ENCODE assay signal across 9 cellular contexts in the genomic region with DNA sequence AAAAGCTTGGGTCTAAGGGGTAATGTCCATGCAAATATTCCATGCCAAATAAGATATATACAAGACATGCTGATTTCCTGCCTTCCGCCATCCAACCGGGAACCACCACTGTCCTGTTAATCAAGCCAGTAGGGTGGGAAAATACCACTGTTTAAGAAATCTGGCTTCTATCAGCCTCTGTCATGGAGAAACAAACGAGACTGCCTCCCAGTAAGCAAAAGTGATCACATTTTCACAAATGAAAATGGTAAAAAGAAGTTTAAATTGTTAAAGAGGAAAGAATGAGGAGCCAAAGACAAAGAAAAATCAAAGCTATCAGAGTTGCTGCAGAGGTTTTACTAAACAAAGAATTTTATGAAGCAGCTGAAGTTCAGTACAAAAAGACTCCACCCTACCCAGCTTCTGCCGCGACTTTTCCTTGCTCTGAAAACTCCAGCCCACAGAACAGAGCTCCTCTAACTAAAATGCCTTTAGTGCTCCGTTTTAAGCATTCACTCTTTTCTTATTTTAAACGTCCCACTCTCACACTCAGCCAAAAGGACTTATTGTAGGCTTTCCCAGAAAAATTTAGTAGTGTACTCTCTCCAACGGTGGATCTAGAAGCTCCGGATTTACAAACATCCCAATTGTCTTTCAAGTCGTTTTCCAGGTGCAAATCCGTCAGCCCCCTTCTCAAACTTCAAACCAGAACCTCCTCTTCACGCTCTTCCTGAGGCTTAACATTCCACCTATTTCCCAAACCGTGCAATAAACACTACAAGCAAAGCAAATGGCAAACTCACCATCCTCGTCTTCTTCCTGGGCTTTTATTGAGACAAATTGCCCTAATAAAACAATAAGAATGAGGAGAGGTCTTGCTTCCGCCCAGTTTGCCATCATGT. TPM values are rescaled to one million over a fixed set of nuclear protein-coding genes. Genes with fewer than 3 reads are reported as not detected.
DNase-seq lines count a peak whose midpoint lies in the region; ATAC-seq and TF ChIP-seq lines count a peak whose summit lies in the region.
"Had no signal": no experiment of that assay in that cellular context is flagged by ENCODE, and none has a peak within 500 bp of the region (broad histone marks: within the 10 kb centered on the region; RNA-seq: fewer than 3 reads in every experiment).

No MANE protein-coding gene starts in this region.

- no peaks in the 10 kb centered on the region for H3K9me3 Mint-ChIP-seq in activated naive CD4-positive, alpha-beta T cell treated with anti-CD3 and anti-CD28 coated beads for 36 hours
- no peaks in the 10 kb centered on the region for H3K9me3 Mint-ChIP-seq in endothelial cell (ENCODE audit: unreplicated experiment)
- H3K9me3 Mint-ChIP-seq in mesothelial cell of epicardium, result no peaks in the 10 kb centered on the region

- H3K27me3 ChIP-seq in uterus, result no peaks in the 10 kb centered on the region

- peak overlapping the region; percentile 49 to 71 for H3K4me3 ChIP-seq in uterus

- no peak for TF ChIP-seq CTCF in endothelial cell (IDR thresholded peaks at IDR 0.05; ENCODE audit: unreplicated experiment)
- TF ChIP-seq CTCF in mesothelial cell of epicardium (IDR thresholded peaks at IDR 0.05; ENCODE audit: unreplicated experiment), result no peak
- TF ChIP-seq CTCF in uterus (IDR thresholded peaks at IDR 0.05), result no peak

- H3K9me3 ChIP-seq in uterus, result no peaks in the 10 kb centered on the region

- peak overlapping the region; percentile 84 to 93 for H3K27ac ChIP-seq in uterus

- ATAC-seq in HG03139 (IDR thresholded peaks at IDR 0.05; ENCODE audit: unreplicated experiment) (no peak), HG03175 (IDR thresholded peaks at IDR 0.05; ENCODE audit: unreplicated experiment) (no peak)

- H3K36me3 Mint-ChIP-seq in activated naive CD4-positive, alpha-beta T cell treated with anti-CD3 and anti-CD28 coated beads for 36 hours (ENCODE audit: low read depth), result no peaks in the 10 kb centered on the region
- H3K36me3 Mint-ChIP-seq in endothelial cell (ENCODE audit: low read depth, unreplicated experiment) (no peaks in the 10 kb centered on the region), mesothelial cell of epicardium (peaks cover 5% of the 10 kb centered on the region)
- H3K36me3 Mint-ChIP-seq: CD4-positive, CD25-positive, alpha-beta regulatory T cell had no signal

- CTCF ChIA-PET in activated naive CD4-positive, alpha-beta T cell treated with anti-CD3 and anti-CD28 coated beads for 36 hours (lab: Charles Lee), result interaction anchor here (1.0 kb wide), 1 partner anchor 107 kb away, joined by 3 read pairs; no protein-coding TSS in a partner anchor

- no peak overlapping the region for H3K27ac Mint-ChIP-seq in activated naive CD4-positive, alpha-beta T cell treated with anti-CD3 and anti-CD28 coated beads for 36 hours
- H3K27ac Mint-ChIP-seq in endothelial cell (ENCODE audit: unreplicated experiment) (peak overlapping the region; percentile 82), mesothelial cell of epicardium (peak overlapping the region; percentile 97)
- H3K27ac Mint-ChIP-seq: CD4-positive, CD25-positive, alpha-beta regulatory T cell had no signal

- H3K4me1 Mint-ChIP-seq in activated naive CD4-positive, alpha-beta T cell treated with anti-CD3 and anti-CD28 coated beads for 36 hours (ENCODE audit: low read depth), result peaks cover 15% of the 10 kb centered on the region
- H3K4me1 Mint-ChIP-seq in endothelial cell (ENCODE audit: unreplicated experiment) (peaks cover 40% of the 10 kb centered on the region), mesothelial cell of epicardium (peaks cover 51% of the 10 kb centered on the region)

- H3K27me3 Mint-ChIP-seq in activated naive CD4-positive, alpha-beta T cell treated with anti-CD3 and anti-CD28 coated beads for 36 hours (ENCODE audit: low read depth), result peaks cover 13% of the 10 kb centered on the region
- no peaks in the 10 kb centered on the region for H3K27me3 Mint-ChIP-seq in endothelial cell (ENCODE audit: unreplicated experiment)
- H3K27me3 Mint-ChIP-seq in mesothelial cell of epicardium (ENCODE audit: low read depth), result no peaks in the 10 kb centered on the region
- H3K27me3 Mint-ChIP-seq: CD4-positive, CD25-positive, alpha-beta regulatory T cell had no signal

- TF ChIP-seq POLR2A in uterus (IDR thresholded peaks at IDR 0.05), result no peak

- H3K4me3 Mint-ChIP-seq in activated naive CD4-positive, alpha-beta T cell treated with anti-CD3 and anti-CD28 coated beads for 36 hours, result peak overlapping the region; percentile 20
- peak overlapping the region; percentile 93 for H3K4me3 Mint-ChIP-seq in endothelial cell (ENCODE audit: unreplicated experiment)
- H3K4me3 Mint-ChIP-seq in mesothelial cell of epicardium, result peak overlapping the region; percentile 87

- H3K36me3 ChIP-seq in uterus, result no peaks in the 10 kb centered on the region

- H3K4me1 ChIP-seq in uterus, result no peaks in the 10 kb centered on the region

- intact Hi-C loops in activated naive CD4-positive, alpha-beta T cell treated with anti-CD3 and anti-CD28 coated beads for 36 hours (cut with micrococcal nuclease), result no loop called here
- intact Hi-C loops in uterus (cut with DNase I; ENCODE audit: low total_unique reads), result loop anchor here (5.0 kb wide), 1 partner anchor 42 kb away; no protein-coding TSS in a partner anchor

- no peak for DNase-seq in activated naive CD4-positive, alpha-beta T cell treated with anti-CD3 and anti-CD28 coated beads for 36 hours
- DNase-seq in activated naive CD4-positive, alpha-beta T cell treated with anti-CD3 and anti-CD28 coated beads, Interleukin-2, amount 50 U/mL, for 16 hours, result no peak
- DNase-seq in endothelial cell (ENCODE audit: low spot score) (peak; percentile 9), mesothelial cell of epicardium (ENCODE audit: low spot score in 2 of 2, unreplicated experiment in 2 of 2) (no peak), uterus (peak in 1 of 2 donors; percentile 39)
- DNase-seq in activated effector memory CD4-positive, alpha-beta T cell treated with Interleukin-2 at 50 U/mL for 16 hours, result no peak
- DNase-seq: CD4-positive, CD25-positive, alpha-beta regulatory T cell had no signal

RNA-seq across cellular contexts. Expression of a gene that starts 0.6 kb away (rescaled TPM):
- total RNA-seq in activated naive CD4-positive, alpha-beta T cell treated with anti-CD3 and anti-CD28 coated beads for 36 hours, result 1 to 10 TPM; 3.1 to 4.7 TPM
- 243 TPM for total RNA-seq in endothelial cell (ENCODE audit: unreplicated experiment)
- total RNA-seq in mesothelial cell of epicardium, result 438 to 472 TPM (median 459 TPM) in 3 replicates
- total RNA-seq in uterus, result 100 to 1,000 TPM in 1 of 4 donors, 10 to 100 TPM in 3; 15.0 to 908 (median 33.3) TPM

Comparison
In these comparisons a context has a peak if more than half of its experiments do, and no peak if none do; other contexts are left out.
1. H3K4me3 Mint-ChIP-seq: peak in every context shown above with its lines; median percentile 93 in endothelial cell; 87 in mesothelial cell of epicardium; 20 in activated naive CD4-positive, alpha-beta T cell treated with anti-CD3 and anti-CD28 coated beads for 36 hours.